Comparison of ENCODE assay signal across 1 cellular context in genomic region chr3:151998744-151999143, GRCh38.
TF ChIP-seq lines count a peak whose summit lies in the region.

No MANE protein-coding gene starts in this region.

TF ChIP-seq in K562, 482 proteins besides CTCF, POLR2A, EP300 and RAD21 (continued from another document and continues in another):
- TF ChIP-seq MGA (IDR thresholded peaks at IDR 0.05) (no peak), BRD4 (IDR thresholded peaks at IDR 0.05) (no peak), ARID3A (IDR thresholded peaks at IDR 0.05; ENCODE audit: borderline replicate concordance, low read depth, low read length) (no peak), CBFA2T2 (conservative IDR thresholded peaks at IDR 0.05) (peak; percentile 45), ESRRA (IDR thresholded peaks at IDR 0.05; ENCODE audit: borderline replicate concordance, low read depth) (peak; percentile 52; the same call in 1 of the 2 replicates), WHSC1 (IDR thresholded peaks at IDR 0.05; ENCODE audit: low read length) (no peak), GTF2F1 (IDR thresholded peaks at IDR 0.05; ENCODE audit: low read depth, low read length) (no peak), SIN3B (IDR thresholded peaks at IDR 0.05; ENCODE audit: low read depth) (no peak), FUS (optimal IDR thresholded peaks at IDR 0.05; ENCODE audit: low read depth, low read length) (no peak), MAX (CRISPR knock-in tag; IDR thresholded peaks at IDR 0.05) (no peak), TEAD1 (CRISPR knock-in tag; IDR thresholded peaks at IDR 0.05) (0 out of 4 replicates have a peak, but pooled peaks of 1 of the 2 experiments have one; percentile 48), U2AF1 (optimal IDR thresholded peaks at IDR 0.05; ENCODE audit: low read depth, low read length) (no peak), FOSL1 (tag; conservative IDR thresholded peaks at IDR 0.05) (peak; percentile 68; the same call in 1 of the 2 replicates), ZNF785 (CRISPR knock-in tag; IDR thresholded peaks at IDR 0.05) (no peak), TAL1 (IDR thresholded peaks at IDR 0.05) (peak; percentile 37; the same call in 1 of the 2 replicates), ZHX1 (conservative IDR thresholded peaks at IDR 0.05; ENCODE audit: low read length) (no peak), HMGN3 (IDR thresholded peaks at IDR 0.05; ENCODE audit: borderline replicate concordance, extremely low read depth, insufficient read length, low read depth, low read length) (no peak), ATF3 (IDR thresholded peaks at IDR 0.05) (no peak), ATF3 (CRISPR knock-in tag; conservative IDR thresholded peaks at IDR 0.05) (no peak), ZNF778 (CRISPR knock-in tag; IDR thresholded peaks at IDR 0.05) (no peak), PRDM10 (IDR thresholded peaks at IDR 0.05; ENCODE audit: partially characterized antibody) (no peak), SMARCA4 (IDR thresholded peaks at IDR 0.05) (no peak), HMBOX1 (IDR thresholded peaks at IDR 0.05) (peak; percentile 41; the same call in 1 of the 2 replicates), SNIP1 (IDR thresholded peaks at IDR 0.05; ENCODE audit: low read depth) (no peak), SIRT6 (IDR thresholded peaks at IDR 0.05; ENCODE audit: low read depth, low read length) (no peak)
